In the genomic region with DNA sequence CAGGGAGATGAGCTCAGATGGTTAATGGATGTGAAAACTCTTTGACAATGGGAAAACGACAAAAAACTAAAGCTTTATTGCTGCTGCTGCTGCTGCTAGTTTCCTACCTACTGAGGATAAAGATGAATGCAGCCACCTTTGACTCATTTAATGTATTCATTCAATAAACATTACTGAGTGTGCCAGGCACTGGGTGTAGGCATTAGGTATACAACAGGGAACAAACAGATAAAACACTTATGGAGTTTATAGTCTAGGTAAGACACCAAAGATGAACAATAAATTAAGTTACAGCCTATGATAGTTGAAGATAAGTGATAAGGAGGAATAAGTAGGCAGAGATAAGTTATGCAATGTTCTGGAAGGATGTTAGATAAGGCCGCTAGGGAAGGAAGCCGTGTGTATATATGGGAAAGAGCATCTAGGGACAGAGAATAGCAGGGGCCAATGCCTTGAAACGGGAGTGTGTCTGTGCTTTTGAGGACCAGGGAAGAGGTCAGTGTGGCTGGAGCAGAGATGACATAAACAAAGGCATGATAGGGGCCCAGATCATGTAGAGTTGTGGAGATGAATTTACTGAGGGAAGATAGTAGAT, we compare ENCODE assay signal across 1 cellular context.
TF ChIP-seq lines count a peak whose summit lies in the region.

No MANE protein-coding gene starts in this region.

TF ChIP-seq in GM23338, 12 proteins besides CTCF, POLR2A, EP300 and RAD21 (continued from another document):
- TF ChIP-seq, protein P1, sequence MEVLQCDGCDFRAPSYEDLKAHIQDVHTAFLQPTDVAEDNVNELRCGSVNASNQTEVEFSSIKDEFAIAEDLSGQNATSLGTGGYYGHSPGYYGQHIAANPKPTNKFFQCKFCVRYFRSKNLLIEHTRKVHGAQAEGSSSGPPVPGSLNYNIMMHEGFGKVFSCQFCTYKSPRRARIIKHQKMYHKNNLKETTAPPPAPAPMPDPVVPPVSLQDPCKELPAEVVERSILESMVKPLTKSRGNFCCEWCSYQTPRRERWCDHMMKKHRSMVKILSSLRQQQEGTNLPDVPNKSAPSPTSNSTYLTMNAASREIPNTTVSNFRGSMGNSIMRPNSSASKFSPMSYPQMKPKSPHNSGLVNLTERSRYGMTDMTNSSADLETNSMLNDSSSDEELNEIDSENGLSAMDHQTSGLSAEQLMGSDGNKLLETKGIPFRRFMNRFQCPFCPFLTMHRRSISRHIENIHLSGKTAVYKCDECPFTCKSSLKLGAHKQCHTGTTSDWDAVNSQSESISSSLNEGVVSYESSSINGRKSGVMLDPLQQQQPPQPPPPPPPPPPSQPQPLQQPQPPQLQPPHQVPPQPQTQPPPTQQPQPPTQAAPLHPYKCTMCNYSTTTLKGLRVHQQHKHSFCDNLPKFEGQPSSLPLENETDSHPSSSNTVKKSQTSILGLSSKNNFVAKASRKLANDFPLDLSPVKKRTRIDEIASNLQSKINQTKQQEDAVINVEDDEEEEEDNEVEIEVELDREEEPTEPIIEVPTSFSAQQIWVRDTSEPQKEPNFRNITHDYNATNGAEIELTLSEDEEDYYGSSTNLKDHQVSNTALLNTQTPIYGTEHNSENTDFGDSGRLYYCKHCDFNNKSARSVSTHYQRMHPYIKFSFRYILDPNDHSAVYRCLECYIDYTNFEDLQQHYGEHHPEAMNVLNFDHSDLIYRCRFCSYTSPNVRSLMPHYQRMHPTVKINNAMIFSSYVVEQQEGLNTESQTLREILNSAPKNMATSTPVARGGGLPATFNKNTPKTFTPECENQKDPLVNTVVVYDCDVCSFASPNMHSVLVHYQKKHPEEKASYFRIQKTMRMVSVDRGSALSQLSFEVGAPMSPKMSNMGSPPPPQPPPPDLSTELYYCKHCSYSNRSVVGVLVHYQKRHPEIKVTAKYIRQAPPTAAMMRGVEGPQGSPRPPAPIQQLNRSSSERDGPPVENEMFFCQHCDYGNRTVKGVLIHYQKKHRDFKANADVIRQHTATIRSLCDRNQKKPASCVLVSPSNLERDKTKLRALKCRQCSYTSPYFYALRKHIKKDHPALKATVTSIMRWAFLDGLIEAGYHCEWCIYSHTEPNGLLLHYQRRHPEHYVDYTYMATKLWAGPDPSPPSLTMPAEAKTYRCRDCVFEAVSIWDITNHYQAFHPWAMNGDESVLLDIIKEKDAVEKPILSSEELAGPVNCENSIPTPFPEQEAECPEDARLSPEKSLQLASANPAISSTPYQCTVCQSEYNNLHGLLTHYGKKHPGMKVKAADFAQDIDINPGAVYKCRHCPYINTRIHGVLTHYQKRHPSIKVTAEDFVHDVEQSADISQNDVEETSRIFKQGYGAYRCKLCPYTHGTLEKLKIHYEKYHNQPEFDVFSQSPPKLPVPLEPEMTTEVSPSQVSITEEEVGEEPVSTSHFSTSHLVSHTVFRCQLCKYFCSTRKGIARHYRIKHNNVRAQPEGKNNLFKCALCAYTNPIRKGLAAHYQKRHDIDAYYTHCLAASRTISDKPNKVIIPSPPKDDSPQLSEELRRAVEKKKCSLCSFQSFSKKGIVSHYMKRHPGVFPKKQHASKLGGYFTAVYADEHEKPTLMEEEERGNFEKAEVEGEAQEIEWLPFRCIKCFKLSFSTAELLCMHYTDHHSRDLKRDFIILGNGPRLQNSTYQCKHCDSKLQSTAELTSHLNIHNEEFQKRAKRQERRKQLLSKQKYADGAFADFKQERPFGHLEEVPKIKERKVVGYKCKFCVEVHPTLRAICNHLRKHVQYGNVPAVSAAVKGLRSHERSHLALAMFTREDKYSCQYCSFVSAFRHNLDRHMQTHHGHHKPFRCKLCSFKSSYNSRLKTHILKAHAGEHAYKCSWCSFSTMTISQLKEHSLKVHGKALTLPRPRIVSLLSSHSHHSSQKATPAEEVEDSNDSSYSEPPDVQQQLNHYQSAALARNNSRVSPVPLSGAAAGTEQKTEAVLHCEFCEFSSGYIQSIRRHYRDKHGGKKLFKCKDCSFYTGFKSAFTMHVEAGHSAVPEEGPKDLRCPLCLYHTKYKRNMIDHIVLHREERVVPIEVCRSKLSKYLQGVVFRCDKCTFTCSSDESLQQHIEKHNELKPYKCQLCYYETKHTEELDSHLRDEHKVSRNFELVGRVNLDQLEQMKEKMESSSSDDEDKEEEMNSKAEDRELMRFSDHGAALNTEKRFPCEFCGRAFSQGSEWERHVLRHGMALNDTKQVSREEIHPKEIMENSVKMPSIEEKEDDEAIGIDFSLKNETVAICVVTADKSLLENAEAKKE (CRISPR knock-in tag; IDR thresholded peaks at IDR 0.05), result no peak
- TF ChIP-seq, protein P2, sequence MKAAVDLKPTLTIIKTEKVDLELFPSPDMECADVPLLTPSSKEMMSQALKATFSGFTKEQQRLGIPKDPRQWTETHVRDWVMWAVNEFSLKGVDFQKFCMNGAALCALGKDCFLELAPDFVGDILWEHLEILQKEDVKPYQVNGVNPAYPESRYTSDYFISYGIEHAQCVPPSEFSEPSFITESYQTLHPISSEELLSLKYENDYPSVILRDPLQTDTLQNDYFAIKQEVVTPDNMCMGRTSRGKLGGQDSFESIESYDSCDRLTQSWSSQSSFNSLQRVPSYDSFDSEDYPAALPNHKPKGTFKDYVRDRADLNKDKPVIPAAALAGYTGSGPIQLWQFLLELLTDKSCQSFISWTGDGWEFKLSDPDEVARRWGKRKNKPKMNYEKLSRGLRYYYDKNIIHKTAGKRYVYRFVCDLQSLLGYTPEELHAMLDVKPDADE (IDR thresholded peaks at IDR 0.05), result no peak
- TF ChIP-seq EZH2phosphoT487 (IDR thresholded peaks at IDR 0.05; ENCODE audit: unreplicated experiment) (no peak), JUNB (IDR thresholded peaks at IDR 0.05; ENCODE audit: unreplicated experiment) (no peak), POLR2AphosphoS5 (IDR thresholded peaks at IDR 0.05; ENCODE audit: low read depth) (no peak), EZH2 (IDR thresholded peaks at IDR 0.05; ENCODE audit: low read depth, unreplicated experiment) (no peak), ZNF114 (CRISPR knock-in tag; IDR thresholded peaks at IDR 0.05) (no peak), NANOG (IDR thresholded peaks at IDR 0.05; ENCODE audit: borderline replicate concordance) (no peak), CREB1 (CRISPR knock-in tag; IDR thresholded peaks at IDR 0.05; ENCODE audit: low read depth) (no peak), STAT1 (IDR thresholded peaks at IDR 0.05; ENCODE audit: unreplicated experiment) (no peak)
- TF ChIP-seq, protein P3, sequence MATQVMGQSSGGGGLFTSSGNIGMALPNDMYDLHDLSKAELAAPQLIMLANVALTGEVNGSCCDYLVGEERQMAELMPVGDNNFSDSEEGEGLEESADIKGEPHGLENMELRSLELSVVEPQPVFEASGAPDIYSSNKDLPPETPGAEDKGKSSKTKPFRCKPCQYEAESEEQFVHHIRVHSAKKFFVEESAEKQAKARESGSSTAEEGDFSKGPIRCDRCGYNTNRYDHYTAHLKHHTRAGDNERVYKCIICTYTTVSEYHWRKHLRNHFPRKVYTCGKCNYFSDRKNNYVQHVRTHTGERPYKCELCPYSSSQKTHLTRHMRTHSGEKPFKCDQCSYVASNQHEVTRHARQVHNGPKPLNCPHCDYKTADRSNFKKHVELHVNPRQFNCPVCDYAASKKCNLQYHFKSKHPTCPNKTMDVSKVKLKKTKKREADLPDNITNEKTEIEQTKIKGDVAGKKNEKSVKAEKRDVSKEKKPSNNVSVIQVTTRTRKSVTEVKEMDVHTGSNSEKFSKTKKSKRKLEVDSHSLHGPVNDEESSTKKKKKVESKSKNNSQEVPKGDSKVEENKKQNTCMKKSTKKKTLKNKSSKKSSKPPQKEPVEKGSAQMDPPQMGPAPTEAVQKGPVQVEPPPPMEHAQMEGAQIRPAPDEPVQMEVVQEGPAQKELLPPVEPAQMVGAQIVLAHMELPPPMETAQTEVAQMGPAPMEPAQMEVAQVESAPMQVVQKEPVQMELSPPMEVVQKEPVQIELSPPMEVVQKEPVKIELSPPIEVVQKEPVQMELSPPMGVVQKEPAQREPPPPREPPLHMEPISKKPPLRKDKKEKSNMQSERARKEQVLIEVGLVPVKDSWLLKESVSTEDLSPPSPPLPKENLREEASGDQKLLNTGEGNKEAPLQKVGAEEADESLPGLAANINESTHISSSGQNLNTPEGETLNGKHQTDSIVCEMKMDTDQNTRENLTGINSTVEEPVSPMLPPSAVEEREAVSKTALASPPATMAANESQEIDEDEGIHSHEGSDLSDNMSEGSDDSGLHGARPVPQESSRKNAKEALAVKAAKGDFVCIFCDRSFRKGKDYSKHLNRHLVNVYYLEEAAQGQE (IDR thresholded peaks at IDR 0.05; ENCODE audit: unreplicated experiment), result no peak
